In the genomic region with DNA sequence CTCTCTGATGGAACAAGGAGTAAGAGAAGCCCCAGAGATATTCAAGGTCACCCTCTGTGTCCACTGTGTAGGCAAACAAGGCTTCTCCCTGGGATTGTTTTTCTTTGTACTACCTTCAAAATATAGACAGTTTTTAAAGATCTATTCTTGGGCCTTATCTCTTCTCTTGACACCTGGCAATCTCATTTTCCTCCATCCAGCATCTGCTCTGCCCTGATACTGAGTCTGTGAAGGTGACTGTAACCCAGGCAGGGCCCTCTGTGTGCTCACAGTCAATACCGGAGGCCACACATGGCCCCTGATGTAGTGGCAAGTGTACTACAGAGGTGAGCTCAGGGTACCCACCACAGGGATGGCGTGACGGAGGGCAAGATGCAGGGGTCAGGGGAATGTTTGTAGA, we compare ENCODE assay signal across 25 cellular contexts.
DNase-seq lines count a peak whose midpoint lies in the region; ATAC-seq, FAIRE-seq and TF ChIP-seq lines count a peak whose summit lies in the region.
"Had no signal": no experiment of that assay in that cellular context is flagged by ENCODE, and none has a peak within 500 bp of the region (broad histone marks: within the 10 kb centered on the region; RNA-seq: fewer than 3 reads in every experiment).

No MANE protein-coding gene starts in this region.

- POLR2A ChIA-PET in K562 (lab: Yijun Ruan, JAX), result interaction anchor here (0.5 to 0.6 kb wide), 2 partner anchors 36 to 648 kb away, joined by 3 read pairs; no protein-coding TSS in a partner anchor

- intact Hi-C loops in activated naive CD4-positive, alpha-beta T cell treated with anti-CD3 and anti-CD28 coated beads for 36 hours (cut with micrococcal nuclease), result no loop called here
- intact Hi-C loops in K562 (cut with micrococcal nuclease), result no loop called here

- ATAC-seq in K562 (peak; percentile 43; the same call in 2 of the 3 replicates), GM18511 (IDR thresholded peaks at IDR 0.05; ENCODE audit: unreplicated experiment) (no peak)
- peak; percentile 32 for ATAC-seq in stimulated activated effector memory CD8-positive, alpha-beta T cell treated with anti-CD3 and anti-CD28 coated beads, Interleukin-12 subunit alpha, Interleukin-12 subunit beta, amount 100 ng/mL, for 72 hours
- ATAC-seq: A549; CD8-positive, alpha-beta T cell had no signal

- no peaks in the 10 kb centered on the region for H3K79me2 ChIP-seq in K562 (ENCODE audit: control insufficient read depth, insufficient read depth, low read length)

- 8% methylated on average over 3 of the region's 3 CpGs for WGBS in K562 (ENCODE audit: insufficient coverage, low coverage, missing lambda C conversion rate)

- no peak overlapping the region for H3K9ac ChIP-seq in K562 (ENCODE audit: insufficient read depth in 1 of 2, low read depth in 2 of 2, low read length in 2 of 2)

- H3K9me3 Mint-ChIP-seq in activated naive CD4-positive, alpha-beta T cell treated with anti-CD3 and anti-CD28 coated beads, Interleukin-2, amount 50 U/mL, for 24 hours, result no peaks in the 10 kb centered on the region
- no peaks in the 10 kb centered on the region for H3K9me3 Mint-ChIP-seq in activated naive CD4-positive, alpha-beta T cell treated with anti-CD3 and anti-CD28 coated beads for 36 hours
- H3K9me3 Mint-ChIP-seq in stimulated activated effector memory CD8-positive, alpha-beta T cell treated with anti-CD3 and anti-CD28 coated beads, Interleukin-12 subunit alpha, Interleukin-12 subunit beta, amount 100 ng/mL, for 72 hours, result no peaks in the 10 kb centered on the region
- H3K9me3 Mint-ChIP-seq: CD4-positive, CD25-positive, alpha-beta regulatory T cell had no signal

- peak overlapping the region; percentile 75 for H3K27ac Mint-ChIP-seq in activated naive CD4-positive, alpha-beta T cell treated with anti-CD3 and anti-CD28 coated beads, Interleukin-2, amount 50 U/mL, for 24 hours
- H3K27ac Mint-ChIP-seq in activated naive CD4-positive, alpha-beta T cell treated with anti-CD3 and anti-CD28 coated beads for 36 hours, result no peak overlapping the region
- H3K27ac Mint-ChIP-seq in stimulated activated effector memory CD8-positive, alpha-beta T cell treated with anti-CD3 and anti-CD28 coated beads, Interleukin-12 subunit alpha, Interleukin-12 subunit beta, amount 100 ng/mL, for 72 hours, result no peak overlapping the region
- H3K27ac Mint-ChIP-seq: CD4-positive, CD25-positive, alpha-beta regulatory T cell; CD8-positive, alpha-beta T cell; HFFc6 had no signal

- H3K4me1 ChIP-seq in K562 (replicated peaks in 1 of 2; ENCODE audit: control insufficient read depth in 2 of 2, insufficient read depth in 2 of 2, low read length in 2 of 2), result peaks cover 23 to 31% of the 10 kb centered on the region in 2 experiments
- H3K4me1 ChIP-seq: A549, BE2C, HAP-1 had no signal

- H4K20me1 ChIP-seq in K562 (replicated peaks; ENCODE audit: control insufficient read depth, insufficient read depth, low read length), result no peaks in the 10 kb centered on the region

- H3K4me3 ChIP-seq in K562, result no peak overlapping the region
- H3K4me3 ChIP-seq: A549, HAP-1 had no signal

- peaks cover 13 to 20% of the 10 kb centered on the region in 2 experiments; a peak in 4 of 5 replicates for H3K27me3 ChIP-seq in K562 (ENCODE audit: control insufficient read depth in 2 of 2, insufficient read depth in 2 of 2, low read length in 2 of 2)

- no peaks in the 10 kb centered on the region for H3K36me3 ChIP-seq in K562 (ENCODE audit: control insufficient read depth, insufficient read depth, low read length)
- H3K36me3 ChIP-seq: BE2C, HAP-1 had no signal

- H3K4me2 ChIP-seq in K562 (ENCODE audit: insufficient read depth, low read length), result no peak overlapping the region; the same call in 1 of the 2 replicates
- H3K4me2 ChIP-seq: A549 had no signal

- no peak overlapping the region for H3K4me3 Mint-ChIP-seq in activated naive CD4-positive, alpha-beta T cell treated with anti-CD3 and anti-CD28 coated beads, Interleukin-2, amount 50 U/mL, for 24 hours
- no peak overlapping the region for H3K4me3 Mint-ChIP-seq in activated naive CD4-positive, alpha-beta T cell treated with anti-CD3 and anti-CD28 coated beads for 36 hours
- H3K4me3 Mint-ChIP-seq in stimulated activated effector memory CD8-positive, alpha-beta T cell treated with anti-CD3 and anti-CD28 coated beads, Interleukin-12 subunit alpha, Interleukin-12 subunit beta, amount 100 ng/mL, for 72 hours, result no peak overlapping the region
- H3K4me3 Mint-ChIP-seq: CD4-positive, CD25-positive, alpha-beta regulatory T cell; CD8-positive, alpha-beta T cell; HFFc6 had no signal

- DNase-seq in activated naive CD4-positive, alpha-beta T cell treated with anti-CD3 and anti-CD28 coated beads for 36 hours, result no peak
- DNase-seq in K562 (ENCODE audit: extremely low read depth in 1 of 4, low spot score in 3 of 4) (peak in 1 of 4 experiments; percentile 14), COR-L47 (lab: John Stamatoyannopoulos, UW) (no peak)
- DNase-seq in stimulated activated effector memory CD8-positive, alpha-beta T cell treated with anti-CD3 and anti-CD28 coated beads, Interleukin-12 subunit alpha, Interleukin-12 subunit beta, amount 100 ng/mL, for 72 hours (ENCODE audit: low spot score in 2 of 2), result no peak
- DNase-seq: 8988T; ACHN; AML-193; BE2C; CD4-positive, CD25-positive, alpha-beta regulatory T cell; CD8-positive, alpha-beta T cell; DMS 273 treated with DMSO at 0.1 percent for 48 hours; DMS53; DMS79 treated with DMSO at 0.1 percent for 48 hours; GF-D8; GOT3; HFFc6 had no signal

- H3K27me3 Mint-ChIP-seq in activated naive CD4-positive, alpha-beta T cell treated with anti-CD3 and anti-CD28 coated beads, Interleukin-2, amount 50 U/mL, for 24 hours, result peaks cover 8% of the 10 kb centered on the region
- H3K27me3 Mint-ChIP-seq in activated naive CD4-positive, alpha-beta T cell treated with anti-CD3 and anti-CD28 coated beads for 36 hours (ENCODE audit: low read depth), result peaks cover 14% of the 10 kb centered on the region

- TF ChIP-seq EP300 in K562 (IDR thresholded peaks at IDR 0.05; ENCODE audit: low read length), result 0 out of 2 replicates have a peak, but pooled peaks have one; percentile 38

- BruUV-seq in K562 (replicated peaks; lab: Mats Ljungman, UMichigan), result no TSS peak

- H2AFZ ChIP-seq in K562 (ENCODE audit: low read depth, low read length), result no peak overlapping the region

- no peaks in the 10 kb centered on the region for H3K9me1 ChIP-seq in K562 (ENCODE audit: control insufficient read depth, insufficient read depth, low read length)

- no peak for TF ChIP-seq RAD21 in K562 (CRISPR knock-in tag; conservative IDR thresholded peaks at IDR 0.05 in 1 of 2, IDR thresholded peaks at IDR 0.05 in 1 of 2)

- H3K4me1 Mint-ChIP-seq in activated naive CD4-positive, alpha-beta T cell treated with anti-CD3 and anti-CD28 coated beads, Interleukin-2, amount 50 U/mL, for 24 hours, result no peaks in the 10 kb centered on the region
- no peaks in the 10 kb centered on the region for H3K4me1 Mint-ChIP-seq in activated naive CD4-positive, alpha-beta T cell treated with anti-CD3 and anti-CD28 coated beads for 36 hours (ENCODE audit: low read depth)
- H3K4me1 Mint-ChIP-seq in stimulated activated effector memory CD8-positive, alpha-beta T cell treated with anti-CD3 and anti-CD28 coated beads, Interleukin-12 subunit alpha, Interleukin-12 subunit beta, amount 100 ng/mL, for 72 hours, result no peaks in the 10 kb centered on the region
- H3K4me1 Mint-ChIP-seq: CD4-positive, CD25-positive, alpha-beta regulatory T cell had no signal

- in situ Hi-C loops in K562 (cut with MboI), result loop anchor here (25.0 kb wide), 2 partner anchors 625 to 650 kb away; a partner anchor contains a TSS

- no peak for TF ChIP-seq CTCF in K562 (IDR thresholded peaks at IDR 0.05 in 2 of 3, conservative IDR thresholded peaks at IDR 0.05 in 1 of 3; ENCODE audit: insufficient read depth in 2 of 3, low read depth in 1 of 3, low read length in 3 of 3)

- no peak overlapping the region for H3K27ac ChIP-seq in K562 (ENCODE audit: extremely low read depth, low read depth, low read length)
- H3K27ac ChIP-seq: A549, C4-2B had no signal

- CTCF ChIA-PET in activated naive CD4-positive, alpha-beta T cell treated with anti-CD3 and anti-CD28 coated beads for 36 hours (lab: Charles Lee), result no interaction called here
- CTCF ChIA-PET in K562 (lab: Yijun Ruan, JAX; ENCODE audit: low intra/inter-chr PET ratio), result no interaction called here

- no peak for TF ChIP-seq POLR2A in K562 (conservative IDR thresholded peaks at IDR 0.05)

- FAIRE-seq in K562 (lab: Jason Lieb, UNC), result no peak
- FAIRE-seq: A549, D721Med, GM12891, GM18507, H54 had no signal

- H3K36me3 Mint-ChIP-seq in activated naive CD4-positive, alpha-beta T cell treated with anti-CD3 and anti-CD28 coated beads, Interleukin-2, amount 50 U/mL, for 24 hours, result no peaks in the 10 kb centered on the region
- no peaks in the 10 kb centered on the region for H3K36me3 Mint-ChIP-seq in activated naive CD4-positive, alpha-beta T cell treated with anti-CD3 and anti-CD28 coated beads for 36 hours (ENCODE audit: low read depth)
- no peaks in the 10 kb centered on the region for H3K36me3 Mint-ChIP-seq in stimulated activated effector memory CD8-positive, alpha-beta T cell treated with anti-CD3 and anti-CD28 coated beads, Interleukin-12 subunit alpha, Interleukin-12 subunit beta, amount 100 ng/mL, for 72 hours
- H3K36me3 Mint-ChIP-seq: CD4-positive, CD25-positive, alpha-beta regulatory T cell; CD8-positive, alpha-beta T cell had no signal

- H3K9me3 ChIP-seq in K562 (replicated peaks; ENCODE audit: control insufficient read depth, insufficient read depth, low read depth, low read length), result no peaks in the 10 kb centered on the region
- H3K9me3 ChIP-seq: A549, BE2C, HAP-1 had no signal

TF ChIP-seq in K562, 482 proteins besides CTCF, POLR2A, EP300 and RAD21 (continues in another document):
- TF ChIP-seq ESRRA (IDR thresholded peaks at IDR 0.05; ENCODE audit: borderline replicate concordance, low read depth) (peak; percentile 71), NCOA6 (IDR thresholded peaks at IDR 0.05) (no peak), ZFPM2 (CRISPR knock-in tag; IDR thresholded peaks at IDR 0.05) (no peak), CTBP1 (IDR thresholded peaks at IDR 0.05; ENCODE audit: borderline replicate concordance) (peak; percentile 52; the same call in 1 of the 2 replicates)
- TF ChIP-seq, protein P1, sequence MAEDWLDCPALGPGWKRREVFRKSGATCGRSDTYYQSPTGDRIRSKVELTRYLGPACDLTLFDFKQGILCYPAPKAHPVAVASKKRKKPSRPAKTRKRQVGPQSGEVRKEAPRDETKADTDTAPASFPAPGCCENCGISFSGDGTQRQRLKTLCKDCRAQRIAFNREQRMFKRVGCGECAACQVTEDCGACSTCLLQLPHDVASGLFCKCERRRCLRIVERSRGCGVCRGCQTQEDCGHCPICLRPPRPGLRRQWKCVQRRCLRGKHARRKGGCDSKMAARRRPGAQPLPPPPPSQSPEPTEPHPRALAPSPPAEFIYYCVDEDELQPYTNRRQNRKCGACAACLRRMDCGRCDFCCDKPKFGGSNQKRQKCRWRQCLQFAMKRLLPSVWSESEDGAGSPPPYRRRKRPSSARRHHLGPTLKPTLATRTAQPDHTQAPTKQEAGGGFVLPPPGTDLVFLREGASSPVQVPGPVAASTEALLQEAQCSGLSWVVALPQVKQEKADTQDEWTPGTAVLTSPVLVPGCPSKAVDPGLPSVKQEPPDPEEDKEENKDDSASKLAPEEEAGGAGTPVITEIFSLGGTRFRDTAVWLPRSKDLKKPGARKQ (CRISPR knock-in tag; IDR thresholded peaks at IDR 0.05), result no peak
